21 cellular contexts compared by ENCODE assay signal in genomic region chr16:63467513-63467912, GRCh38.
DNase-seq lines count a peak whose midpoint lies in the region; ATAC-seq lines count a peak whose summit lies in the region.
"Had no signal": no experiment of that assay in that cellular context is flagged by ENCODE, and none has a peak within 500 bp of the region (broad histone marks: within the 10 kb centered on the region; RNA-seq: fewer than 3 reads in every experiment).

No MANE protein-coding gene starts in this region.

- peaks cover 2% of the 10 kb centered on the region for H3K36me3 Mint-ChIP-seq in T-helper 2 cell treated with Interferon-gamma antibody and Interleukin-4, amounts not matched to agents 5 μg/mL and 100 μg/mL, for 36 hours (ENCODE audit: low read depth)
- H3K36me3 Mint-ChIP-seq: CD4-positive, CD25-positive, alpha-beta regulatory T cell; CD8-positive, alpha-beta T cell had no signal

- no peak for ATAC-seq in HG02885 (IDR thresholded peaks at IDR 0.05; ENCODE audit: poor library complexity, unreplicated experiment)
- ATAC-seq: CD8-positive, alpha-beta T cell; GM12878; GM23338; HCT116 had no signal

- no peaks in the 10 kb centered on the region for H3K4me1 Mint-ChIP-seq in T-helper 2 cell treated with Interferon-gamma antibody and Interleukin-4, amounts not matched to agents 5 μg/mL and 100 μg/mL, for 36 hours (ENCODE audit: low read depth)
- H3K4me1 Mint-ChIP-seq: B cell; CD4-positive, CD25-positive, alpha-beta regulatory T cell; GM23338; H9 had no signal

- H3K4me3 ChIP-seq in effector memory CD4-positive, alpha-beta T cell (ENCODE audit: insufficient read depth, low read depth, low read length, poor library complexity, severe bottlenecking): no peak overlapping the region
- H3K4me3 ChIP-seq: BLaER1, GM12878, GM23338 had no signal

- no peak overlapping the region for H3K27ac ChIP-seq in effector memory CD4-positive, alpha-beta T cell (ENCODE audit: insufficient read depth, low read length, poor library complexity, severe bottlenecking)
- H3K27ac ChIP-seq: BLaER1, C4-2B had no signal

- no peak overlapping the region for H3K27ac Mint-ChIP-seq in T-helper 2 cell treated with Interferon-gamma antibody and Interleukin-4, amounts not matched to agents 5 μg/mL and 100 μg/mL, for 36 hours
- H3K27ac Mint-ChIP-seq: B cell; CD4-positive, CD25-positive, alpha-beta regulatory T cell; CD8-positive, alpha-beta T cell; GM23338; H9 had no signal

- peaks cover 57% of the 10 kb centered on the region for H3K9me3 Mint-ChIP-seq in T-helper 2 cell treated with Interferon-gamma antibody and Interleukin-4, amounts not matched to agents 5 μg/mL and 100 μg/mL, for 36 hours
- H3K9me3 Mint-ChIP-seq: GM23338, H9 had no signal

- DNase-seq in A172 (ENCODE audit: low spot score): peak; percentile 33
- DNase-seq in HS-5 (ENCODE audit: low read depth): peak; percentile 2
- peak; percentile 4 to 73 for DNase-seq in dermis microvascular lymphatic vessel endothelial cell (ENCODE audit: low read depth in 2 of 2)
- peak; percentile 1 to 42 for DNase-seq in lung microvascular endothelial cell (ENCODE audit: low read depth in 2 of 2)
- DNase-seq in globus pallidus (ENCODE audit: low spot score): no peak
- no peak for DNase-seq in T-helper 2 cell treated with Interferon-gamma antibody and Interleukin-4, amounts not matched to agents 5 μg/mL and 100 μg/mL, for 36 hours (ENCODE audit: low spot score)
- no peak for DNase-seq in effector memory CD4-positive, alpha-beta T cell
- DNase-seq: Caco-2; CD4-positive, CD25-positive, alpha-beta regulatory T cell; CD8-positive, alpha-beta T cell; DMS79; EL; GDM1; H9 had no signal

- H3K27me3 ChIP-seq in effector memory CD4-positive, alpha-beta T cell (replicated peaks; ENCODE audit: control insufficient read depth, insufficient read depth, low read length, poor library complexity, severe bottlenecking): no peaks in the 10 kb centered on the region
- H3K27me3 ChIP-seq: BLaER1 had no signal

- no peaks in the 10 kb centered on the region for H3K9me3 ChIP-seq in effector memory CD4-positive, alpha-beta T cell (ENCODE audit: control insufficient read depth, low read length)
- H3K9me3 ChIP-seq: BLaER1, Caco-2 had no signal

- H3K36me3 ChIP-seq in effector memory CD4-positive, alpha-beta T cell (ENCODE audit: control insufficient read depth, insufficient read depth, low read length): no peaks in the 10 kb centered on the region
- H3K36me3 ChIP-seq: BLaER1 had no signal

- H3K27me3 Mint-ChIP-seq in T-helper 2 cell treated with Interferon-gamma antibody and Interleukin-4, amounts not matched to agents 5 μg/mL and 100 μg/mL, for 36 hours (ENCODE audit: low read depth): no peaks in the 10 kb centered on the region
- H3K27me3 Mint-ChIP-seq: B cell; CD4-positive, CD25-positive, alpha-beta regulatory T cell had no signal

- H3K4me1 ChIP-seq in effector memory CD4-positive, alpha-beta T cell (ENCODE audit: control insufficient read depth, insufficient read depth, low read length, poor library complexity, severe bottlenecking): no peaks in the 10 kb centered on the region
- H3K4me1 ChIP-seq: BLaER1, Caco-2 had no signal

- H3K4me3 Mint-ChIP-seq in T-helper 2 cell treated with Interferon-gamma antibody and Interleukin-4, amounts not matched to agents 5 μg/mL and 100 μg/mL, for 36 hours: no peak overlapping the region
- H3K4me3 Mint-ChIP-seq: B cell; CD4-positive, CD25-positive, alpha-beta regulatory T cell; CD8-positive, alpha-beta T cell; GM23338; H9 had no signal

Comparison
In these comparisons a context has a peak if more than half of its experiments do, and no peak if none do; other contexts are left out.
1. DNase-seq: peak in A172 (single experiment), HS-5 (single experiment), dermis microvascular lymphatic vessel endothelial cell (2 of 2) and lung microvascular endothelial cell (2 of 2); none in globus pallidus (single experiment), T-helper 2 cell treated with Interferon-gamma antibody and Interleukin-4, amounts not matched to agents 5 μg/mL and 100 μg/mL, for 36 hours (single experiment) and effector memory CD4-positive, alpha-beta T cell (0 of 3).